17 cellular contexts compared by ENCODE assay signal in genomic region chr18:58363767-58364540, GRCh38.
DNase-seq lines count a peak whose midpoint lies in the region; ATAC-seq, FAIRE-seq and TF ChIP-seq lines count a peak whose summit lies in the region.
"Had no signal": no experiment of that assay in that cellular context is flagged by ENCODE, and none has a peak within 500 bp of the region (broad histone marks: within the 10 kb centered on the region; RNA-seq: fewer than 3 reads in every experiment).

No MANE protein-coding gene starts in this region.

- intact Hi-C loops in esophagus muscularis mucosa (cut with DNase I) = no loop called here

- ATAC-seq in HG02970 (IDR thresholded peaks at IDR 0.05; ENCODE audit: low FRiP score, unreplicated experiment) (no peak), HG02763 (IDR thresholded peaks at IDR 0.05; ENCODE audit: unreplicated experiment) (no peak)
- ATAC-seq: activated CD4-positive, CD25-positive, alpha-beta regulatory T cell treated with anti-CD3 and anti-CD28 coated beads, Interleukin-2, amount 50 U/mL, for 24 hours; stimulated activated memory B cell treated with anti-CD40 and anti-IgM and Interleukin-4, amounts not matched to agents 10 μg/mL and 1 μg/mL and 100 μg/mL, for 72 hours had no signal

- H3K27ac ChIP-seq in brain microvascular endothelial cell (peak overlapping the region; percentile 99), esophagus muscularis mucosa (replicated peaks in 1 of 4) (no peak overlapping the region)
- H3K27ac ChIP-seq: pancreas had no signal

- H3K36me3 ChIP-seq in brain microvascular endothelial cell (replicated peaks) = peaks cover 13% of the 10 kb centered on the region
- peaks cover 4 to 51% (median 21%) of the 10 kb centered on the region in 4 donors for H3K36me3 ChIP-seq in esophagus muscularis mucosa

- peaks cover 9 to 25% (median 21%) of the 10 kb centered on the region in 4 donors for H3K4me1 ChIP-seq in esophagus muscularis mucosa
- H3K4me1 ChIP-seq: pancreas had no signal

- 92% methylated on average over 6 of the region's 6 CpGs for WGBS in esophagus muscularis mucosa

- DNase-seq in AG20443 (ENCODE audit: low spot score) (peak; percentile 37), HT1080 (ENCODE audit: low read depth) (peak; percentile 70), brain microvascular endothelial cell (no peak), NCI-H69 (lab: John Stamatoyannopoulos, UW) (no peak), esophagus muscularis mucosa (ENCODE audit: extremely low spot score) (no peak)
- DNase-seq: activated T-cell treated with anti-CD3 and anti-CD28 coated beads, Interleukin-2, amount 50 U/mL, for 1 hour; CD4-positive, alpha-beta T cell; GF-D8; NCI-H187; NK-92 treated with Interleukin-12 subunit alpha and Interleukin-12 subunit beta, amount 100 ng/mL, for 24 hours; pancreas; stimulated activated CD4-positive, alpha-beta T cell treated with anti-CD3 and anti-CD28 coated beads, Interleukin-1b, Interleukin-23, amount 100 ng/mL, for 48 hours had no signal

- H3K9me3 ChIP-seq in esophagus muscularis mucosa = no peaks in the 10 kb centered on the region
- H3K9me3 ChIP-seq: pancreas had no signal

- TF ChIP-seq POLR2A in esophagus muscularis mucosa (IDR thresholded peaks at IDR 0.05; ENCODE audit: low read depth) = no peak

- in situ Hi-C loops in brain microvascular endothelial cell (cut with HindIII; ENCODE audit: low pct_ligation_motif_present, low sequenced_read_pairs) = no loop called here

- no peak overlapping the region for H3K4me3 ChIP-seq in brain microvascular endothelial cell (ENCODE audit: low read depth, low read length)
- no peak overlapping the region for H3K4me3 ChIP-seq in esophagus muscularis mucosa
- H3K4me3 ChIP-seq: pancreas had no signal

- FAIRE-seq in islet of Langerhans (lab: Jason Lieb, UNC) = peak; percentile 30

- TF ChIP-seq EP300 in esophagus muscularis mucosa (IDR thresholded peaks at IDR 0.05) = no peak

- TF ChIP-seq CTCF in brain microvascular endothelial cell (IDR thresholded peaks at IDR 0.05; ENCODE audit: low read depth, low read length, missing control alignments) (no peak), esophagus muscularis mucosa (IDR thresholded peaks at IDR 0.05) (no peak)

- H3K27me3 ChIP-seq in brain microvascular endothelial cell (replicated peaks) (no peaks in the 10 kb centered on the region), esophagus muscularis mucosa (no peaks in the 10 kb centered on the region)
- H3K27me3 ChIP-seq: pancreas had no signal

Comparison
In these comparisons a context has a peak if more than half of its experiments do, and no peak if none do; other contexts are left out.
1. DNase-seq: peak in AG20443 (single experiment) and HT1080 (single experiment); none in brain microvascular endothelial cell (single experiment), NCI-H69 (single experiment) and esophagus muscularis mucosa (single experiment).